Comparison of ENCODE assay signal across 2 cellular contexts in the genomic region with DNA sequence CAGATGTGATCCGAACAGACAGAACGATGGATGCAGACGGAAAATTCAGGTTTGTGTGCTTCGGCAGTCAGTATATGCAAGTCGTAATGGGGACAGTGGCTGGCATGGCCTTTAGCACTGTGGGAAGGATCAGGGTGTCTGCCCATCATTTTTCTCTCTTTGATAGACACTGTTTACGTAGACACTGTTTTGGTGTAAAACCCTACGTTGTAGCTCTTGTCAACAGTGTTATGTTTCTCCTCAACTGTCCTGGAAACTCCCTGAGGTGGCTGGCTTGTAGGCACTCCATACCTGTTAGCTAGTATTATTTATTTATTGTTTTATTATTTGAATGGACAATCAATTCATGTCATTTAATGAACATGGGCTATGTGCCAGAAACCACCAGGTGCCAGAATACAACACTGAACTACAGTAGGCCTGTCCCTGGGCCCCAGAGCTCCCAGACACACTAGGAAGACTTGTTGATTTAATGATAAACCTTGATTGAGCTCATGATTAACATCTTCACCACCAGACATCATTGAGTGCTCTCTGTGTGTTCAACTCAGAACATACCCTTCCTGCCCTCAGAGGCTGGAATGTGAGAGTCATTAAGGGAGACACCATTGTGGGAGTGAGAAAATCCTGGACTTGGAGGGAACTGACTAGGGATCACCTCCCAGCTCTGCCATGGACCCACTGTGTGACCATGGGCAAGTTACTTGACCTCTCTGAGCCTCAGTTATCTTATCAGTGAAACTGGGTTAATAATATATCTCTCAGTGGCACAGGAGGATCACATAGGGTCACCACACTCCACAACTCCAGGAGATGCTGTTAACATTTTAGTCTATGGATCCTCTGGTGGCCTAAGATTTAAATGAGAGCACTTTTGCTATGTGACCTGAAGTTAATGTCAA.
A peak's percentile ranks its signal among the peaks of the same experiment; 100 is the strongest.
TF ChIP-seq lines count a peak whose summit lies in the region.

No MANE protein-coding gene starts in this region.

TF ChIP-seq in A549, 52 proteins besides CTCF, POLR2A, EP300 and RAD21 (continued from another document):
- TF ChIP-seq BCL3 (IDR thresholded peaks at IDR 0.05) (no peak), NR3C1 (IDR thresholded peaks at IDR 0.05) (no peak), ZFP36 (IDR thresholded peaks at IDR 0.05; ENCODE audit: borderline replicate concordance, partially characterized antibody) (peak; percentile 21)
- TF ChIP-seq, protein P1, sequence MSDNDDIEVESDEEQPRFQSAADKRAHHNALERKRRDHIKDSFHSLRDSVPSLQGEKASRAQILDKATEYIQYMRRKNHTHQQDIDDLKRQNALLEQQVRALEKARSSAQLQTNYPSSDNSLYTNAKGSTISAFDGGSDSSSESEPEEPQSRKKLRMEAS (IDR thresholded peaks at IDR 0.05), result no peak
TF ChIP-seq in A549: peak in this region for 1.

TF ChIP-seq in SK-N-SH, 30 proteins besides CTCF, POLR2A, EP300 and RAD21 (continued from another document):
- TF ChIP-seq USF2 (IDR thresholded peaks at IDR 0.05; ENCODE audit: borderline replicate concordance, low read depth, low read length) (no peak), MEF2A (IDR thresholded peaks at IDR 0.05; ENCODE audit: borderline replicate concordance, low read depth) (no peak), SIN3A (IDR thresholded peaks at IDR 0.05; ENCODE audit: borderline replicate concordance, low read depth, low read length) (no peak), FOXJ3 (CRISPR knock-in tag; IDR thresholded peaks at IDR 0.05) (no peak), GATA2 (CRISPR knock-in tag; IDR thresholded peaks at IDR 0.05) (no peak), ELF1 (IDR thresholded peaks at IDR 0.05) (no peak), RFX5 (IDR thresholded peaks at IDR 0.05; ENCODE audit: low read length) (no peak), NRF1 (IDR thresholded peaks at IDR 0.05; ENCODE audit: low read depth, low read length) (no peak), MXI1 (IDR thresholded peaks at IDR 0.05; ENCODE audit: low read depth, low read length) (no peak), EZH2phosphoT487 (IDR thresholded peaks at IDR 0.05; ENCODE audit: borderline replicate concordance, low read depth) (no peak), FOXM1 (IDR thresholded peaks at IDR 0.05; ENCODE audit: low read depth) (no peak), FOSL2 (IDR thresholded peaks at IDR 0.05; ENCODE audit: borderline replicate concordance, low read depth) (no peak), JUND (IDR thresholded peaks at IDR 0.05) (no peak)
TF ChIP-seq in SK-N-SH: peak in this region for 0.
